20 cellular contexts compared by ENCODE assay signal in the genomic region with DNA sequence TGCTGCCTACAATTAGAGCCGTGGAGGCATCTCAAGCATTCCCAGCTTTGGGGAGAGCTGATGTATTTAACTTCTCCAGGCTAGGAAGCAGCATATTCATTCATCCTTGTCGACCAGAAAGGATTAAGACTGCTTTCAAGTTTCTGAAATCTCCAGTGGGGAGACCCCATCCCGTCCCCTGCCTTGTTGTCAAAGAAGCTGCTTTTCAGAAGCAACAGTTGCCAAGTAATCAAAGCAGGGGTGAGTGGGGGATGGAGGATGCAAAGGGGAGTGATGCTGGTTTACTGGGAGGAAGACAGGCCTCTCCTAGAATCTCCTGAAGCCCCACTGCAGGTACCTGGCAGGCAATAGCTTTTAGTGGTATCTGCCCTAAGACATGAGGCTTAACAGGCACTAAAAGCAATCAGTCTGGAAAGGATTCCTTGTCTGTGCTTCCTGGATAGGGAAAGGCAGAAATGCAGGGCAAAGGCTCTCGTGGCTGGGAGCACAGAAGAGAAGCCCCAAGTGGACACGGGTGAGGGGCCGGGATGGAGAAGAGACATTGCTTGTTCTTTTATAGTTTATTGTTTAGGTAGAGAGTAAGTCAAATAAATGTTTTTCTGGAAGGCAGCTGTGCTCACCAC. TPM values are rescaled to one million over a fixed set of nuclear protein-coding genes. Genes with fewer than 3 reads are reported as not detected.
DNase-seq lines count a peak whose midpoint lies in the region; ATAC-seq and TF ChIP-seq lines count a peak whose summit lies in the region.
"Had no signal": no experiment of that assay in that cellular context is flagged by ENCODE, and none has a peak within 500 bp of the region (broad histone marks: within the 10 kb centered on the region; RNA-seq: fewer than 3 reads in every experiment).

No MANE protein-coding gene starts in this region.

- H3K4me3 Mint-ChIP-seq in glutamatergic neuron (ENCODE audit: unreplicated experiment): no peak overlapping the region
- no peak overlapping the region for H3K4me3 Mint-ChIP-seq in nephron
- H3K4me3 Mint-ChIP-seq in activated CD4-positive, alpha-beta memory T cell treated with anti-CD3 and anti-CD28 coated beads, Interleukin-2, amount 10 ng/mL, durations not matched to agents 7 days and 5 days: no peak overlapping the region
- H3K4me3 Mint-ChIP-seq: activated naive CD4-positive, alpha-beta T cell treated with anti-CD3 and anti-CD28 coated beads for 36 hours had no signal

- H3K9me3 Mint-ChIP-seq in glutamatergic neuron (ENCODE audit: unreplicated experiment) (peaks cover 2% of the 10 kb centered on the region), nephron (no peaks in the 10 kb centered on the region)
- H3K9me3 Mint-ChIP-seq in activated CD4-positive, alpha-beta memory T cell treated with anti-CD3 and anti-CD28 coated beads, Interleukin-2, amount 10 ng/mL, durations not matched to agents 7 days and 5 days: no peaks in the 10 kb centered on the region
- H3K9me3 Mint-ChIP-seq: activated naive CD4-positive, alpha-beta T cell treated with anti-CD3 and anti-CD28 coated beads for 36 hours had no signal

- H3K9ac ChIP-seq in BLaER1 (peak overlapping the region; percentile 67), HUES64 (ENCODE audit: low read depth, low read length) (no peak overlapping the region)

- DNase-seq in glutamatergic neuron: no peak
- no peak for DNase-seq in middle frontal gyrus (ENCODE audit: extremely low spot score, low spot score)
- no peak for DNase-seq in activated CD4-positive, alpha-beta memory T cell treated with anti-CD3 and anti-CD28 coated beads, Interleukin-2, amount 10 ng/mL, durations not matched to agents 7 days and 5 days
- DNase-seq: activated CD4-positive, alpha-beta T cell treated with anti-CD3 and anti-CD28 coated beads, Interleukin-2, amount 50 U/mL, for 1 hour; gastrocnemius medialis; NCI-H1048; NCI-H2107; right lobe of liver; RPMI8226; stimulated activated CD4-positive, alpha-beta T cell treated with anti-CD3 and anti-CD28 coated beads, Interleukin-2, amount 100 ng/mL, for 24 hours had no signal

- no peaks in the 10 kb centered on the region for H4K20me1 ChIP-seq in BLaER1

- H3K27ac Mint-ChIP-seq in glutamatergic neuron (ENCODE audit: unreplicated experiment) (peak overlapping the region; percentile 86), nephron (peak overlapping the region; percentile 83 to 91 (median 84))
- no peak overlapping the region for H3K27ac Mint-ChIP-seq in activated CD4-positive, alpha-beta memory T cell treated with anti-CD3 and anti-CD28 coated beads, Interleukin-2, amount 10 ng/mL, durations not matched to agents 7 days and 5 days

- H3K4me1 ChIP-seq in BLaER1 (peaks cover 76% of the 10 kb centered on the region), HUES64 (ENCODE audit: insufficient read depth, low read length) (peaks cover 25% of the 10 kb centered on the region)

- peak overlapping the region; percentile 85 for H3K27ac ChIP-seq in BLaER1
- peak overlapping the region; percentile 2; the same call in 1 of the 2 replicates for H3K27ac ChIP-seq in HUES64 (ENCODE audit: low read depth, low read length)
- H3K27ac ChIP-seq: gastrocnemius medialis had no signal

- WGBS in HUES64: 72% methylated on average over 6 of the region's 6 CpGs

- CTCF ChIA-PET in activated CD4-positive, alpha-beta memory T cell treated with anti-CD3 and anti-CD28 coated beads, Interleukin-2, amount 10 ng/mL, durations not matched to agents 7 days and 5 days (lab: Charles Lee): no interaction called here

- no peaks in the 10 kb centered on the region for H3K36me3 ChIP-seq in BLaER1
- H3K36me3 ChIP-seq in HUES64 (ENCODE audit: insufficient read depth, low read length): peaks cover 35% of the 10 kb centered on the region
- H3K36me3 ChIP-seq: gastrocnemius medialis, right lobe of liver had no signal

- ATAC-seq in GM18520 (IDR thresholded peaks at IDR 0.05; ENCODE audit: unreplicated experiment) (no peak), HG02840 (IDR thresholded peaks at IDR 0.05; ENCODE audit: low FRiP score, unreplicated experiment) (no peak)
- ATAC-seq: gastrocnemius medialis, GM12878 had no signal

- H3K4me2 ChIP-seq in BLaER1: peak overlapping the region; percentile 87

- H3K27me3 Mint-ChIP-seq in glutamatergic neuron (ENCODE audit: unreplicated experiment) (peaks cover 6% of the 10 kb centered on the region), nephron (ENCODE audit: low read depth) (no peaks in the 10 kb centered on the region)
- peaks cover 4% of the 10 kb centered on the region for H3K27me3 Mint-ChIP-seq in activated CD4-positive, alpha-beta memory T cell treated with anti-CD3 and anti-CD28 coated beads, Interleukin-2, amount 10 ng/mL, durations not matched to agents 7 days and 5 days

- TF ChIP-seq CTCF in glutamatergic neuron (IDR thresholded peaks at IDR 0.05; ENCODE audit: partially characterized antibody, unreplicated experiment) (no peak), nephron (IDR thresholded peaks at IDR 0.05; ENCODE audit: unreplicated experiment in 3 of 3) (no peak)

- H3K36me3 Mint-ChIP-seq in glutamatergic neuron (ENCODE audit: unreplicated experiment): peaks cover 9% of the 10 kb centered on the region
- peaks cover 38% of the 10 kb centered on the region for H3K36me3 Mint-ChIP-seq in nephron (ENCODE audit: low read depth)
- no peaks in the 10 kb centered on the region for H3K36me3 Mint-ChIP-seq in activated CD4-positive, alpha-beta memory T cell treated with anti-CD3 and anti-CD28 coated beads, Interleukin-2, amount 10 ng/mL, durations not matched to agents 7 days and 5 days (ENCODE audit: low read depth)

- no peaks in the 10 kb centered on the region for H3K9me3 ChIP-seq in BLaER1
- no peaks in the 10 kb centered on the region for H3K9me3 ChIP-seq in HUES64 (ENCODE audit: insufficient read depth, low read depth, low read length)
- H3K9me3 ChIP-seq: gastrocnemius medialis, right lobe of liver had no signal

- H3K27me3 ChIP-seq in BLaER1: no peaks in the 10 kb centered on the region
- H3K27me3 ChIP-seq in HUES64 (ENCODE audit: insufficient read depth, low read length): no peaks in the 10 kb centered on the region
- H3K27me3 ChIP-seq: gastrocnemius medialis, right lobe of liver had no signal

- H3K4me3 ChIP-seq in BLaER1 (peak overlapping the region; percentile 41), HUES64 (ENCODE audit: low read length) (no peak overlapping the region)
- H3K4me3 ChIP-seq: gastrocnemius medialis, GM12878, right lobe of liver had no signal

- POLR2A ChIA-PET in activated CD4-positive, alpha-beta memory T cell treated with anti-CD3 and anti-CD28 coated beads, Interleukin-2, amount 10 ng/mL, durations not matched to agents 7 days and 5 days (lab: Charles Lee): no interaction called here

- peaks cover 42% of the 10 kb centered on the region for H3K4me1 Mint-ChIP-seq in glutamatergic neuron (ENCODE audit: low read depth, unreplicated experiment)
- H3K4me1 Mint-ChIP-seq in nephron: peaks cover 17% of the 10 kb centered on the region
- no peaks in the 10 kb centered on the region for H3K4me1 Mint-ChIP-seq in activated CD4-positive, alpha-beta memory T cell treated with anti-CD3 and anti-CD28 coated beads, Interleukin-2, amount 10 ng/mL, durations not matched to agents 7 days and 5 days

RNA-seq across cellular contexts. Expression of gene CCNJL, which starts 40.2 kb away (rescaled TPM):
- 22.6 TPM for polyA plus RNA-seq in HUES64 (2013, experiment 1 of 2)
- 26.2 TPM for polyA plus RNA-seq in HUES64 (2013, experiment 2 of 2)
- total RNA-seq in glutamatergic neuron (ENCODE audit: unreplicated experiment): 123 TPM
- total RNA-seq in activated CD4-positive, alpha-beta memory T cell treated with anti-CD3 and anti-CD28 coated beads, Interleukin-2, amount 10 ng/mL, durations not matched to agents 7 days and 5 days: not detected
- total RNA-seq: activated naive CD4-positive, alpha-beta T cell treated with anti-CD3 and anti-CD28 coated beads for 36 hours had no signal

RNA-seq across cellular contexts. Expression of gene FABP6, which starts 42.8 kb away (rescaled TPM):
- 5.1 TPM for polyA plus RNA-seq in HUES64 (2013, experiment 1 of 2)
- polyA plus RNA-seq in HUES64 (2013, experiment 2 of 2): 4.2 TPM
- total RNA-seq in glutamatergic neuron (ENCODE audit: unreplicated experiment): 7.7 TPM
- total RNA-seq in activated CD4-positive, alpha-beta memory T cell treated with anti-CD3 and anti-CD28 coated beads, Interleukin-2, amount 10 ng/mL, durations not matched to agents 7 days and 5 days: not detected
- total RNA-seq: activated naive CD4-positive, alpha-beta T cell treated with anti-CD3 and anti-CD28 coated beads for 36 hours; epithelial cell of proximal tubule; gastrocnemius medialis; lung microvascular endothelial cell; right lobe of liver; subcutaneous adipose tissue had no signal

Comparison
In these comparisons a context has a peak if more than half of its experiments do, and no peak if none do; other contexts are left out.
1. RNA of gene CCNJL, which starts 40.2 kb away (total RNA-seq): 123 TPM in glutamatergic neuron (single experiment); not detected in activated CD4-positive, alpha-beta memory T cell treated with anti-CD3 and anti-CD28 coated beads, Interleukin-2, amount 10 ng/mL, durations not matched to agents 7 days and 5 days; every median in the first group is over 100 times any median in the second.